Comparison of ENCODE assay signal across 18 cellular contexts in genomic region chr15:67771201-67771600, GRCh38. TPM values are rescaled to one million over a fixed set of nuclear protein-coding genes. Genes with fewer than 3 reads are reported as not detected.
"Had no signal": no experiment of that assay in that cellular context is flagged by ENCODE, and none has a peak within 500 bp of the region (broad histone marks: within the 10 kb centered on the region; RNA-seq: fewer than 3 reads in every experiment).

No MANE protein-coding gene starts in this region.

- H3K27ac ChIP-seq: adrenal gland, coronary artery, upper lobe of right lung had no signal

- H3K4me3 ChIP-seq: adrenal gland, coronary artery, lung, upper lobe of right lung had no signal

- H3K27ac Mint-ChIP-seq: activated CD4-positive, alpha-beta T cell treated with anti-CD3 and anti-CD28 coated beads, Interleukin-2, amount 10 ng/mL, durations not matched to agents 24 days and 14 days; activated naive CD4-positive, alpha-beta T cell treated with anti-CD3 and anti-CD28 coated beads, Interleukin-2, amount 10 ng/mL, durations not matched to agents 7 days and 5 days; activated T-helper 17 cell treated with anti-CD3 and anti-CD28 coated beads, Interleukin-2, amount 50 U/mL, for 72 hours; immature natural killer cell; natural killer cell treated with Interleukin-12 subunit alpha and Interleukin-12 subunit beta and Interleukin-15 and Interleukin-18, amount 100 ng/mL, for 72 hours had no signal

- H3K9me3 ChIP-seq: adrenal gland, upper lobe of right lung had no signal

- H3K27me3 ChIP-seq: adrenal gland, upper lobe of right lung had no signal

- DNase-seq: activated CD4-positive, alpha-beta T cell treated with anti-CD3 and anti-CD28 coated beads, Interleukin-2, amount 10 ng/mL, durations not matched to agents 24 days and 14 days; activated naive CD4-positive, alpha-beta T cell treated with anti-CD3 and anti-CD28 coated beads, Interleukin-2, amount 10 ng/mL, durations not matched to agents 7 days and 5 days; adrenal gland; central memory CD4-positive, alpha-beta T cell; effector memory CD4-positive, alpha-beta T cell; hypothalamus; immature natural killer cell; stimulated activated CD4-positive, alpha-beta T cell treated with anti-CD3 and anti-CD28 coated beads, Interleukin-2, amount 100 ng/mL, for 48 hours; stimulated activated CD8-positive, alpha-beta memory T cell treated with anti-CD3 and anti-CD28 coated beads, Interleukin-4, amount 100 ng/mL, for 48 hours; stimulated activated naive CD8-positive, alpha-beta T cell treated with anti-CD3 and anti-CD28 coated beads, Interleukin-15, Interleukin-2, amounts not matched to agents 100 U/mL and 50 U/mL, for 24 hours; T-helper 9 cell; upper lobe of right lung had no signal

- H3K4me3 Mint-ChIP-seq: activated CD4-positive, alpha-beta T cell treated with anti-CD3 and anti-CD28 coated beads, Interleukin-2, amount 10 ng/mL, durations not matched to agents 24 days and 14 days; activated naive CD4-positive, alpha-beta T cell treated with anti-CD3 and anti-CD28 coated beads, Interleukin-2, amount 10 ng/mL, durations not matched to agents 7 days and 5 days; activated T-helper 17 cell treated with anti-CD3 and anti-CD28 coated beads, Interleukin-2, amount 50 U/mL, for 72 hours; immature natural killer cell; natural killer cell treated with Interleukin-12 subunit alpha and Interleukin-12 subunit beta and Interleukin-15 and Interleukin-18, amount 100 ng/mL, for 72 hours had no signal

- H3K36me3 ChIP-seq: upper lobe of right lung had no signal

- H3K36me3 Mint-ChIP-seq: activated naive CD4-positive, alpha-beta T cell treated with anti-CD3 and anti-CD28 coated beads, Interleukin-2, amount 10 ng/mL, durations not matched to agents 7 days and 5 days; natural killer cell treated with Interleukin-12 subunit alpha and Interleukin-12 subunit beta and Interleukin-15 and Interleukin-18, amount 100 ng/mL, for 72 hours had no signal

- H3K4me1 Mint-ChIP-seq: activated CD4-positive, alpha-beta T cell treated with anti-CD3 and anti-CD28 coated beads, Interleukin-2, amount 10 ng/mL, durations not matched to agents 24 days and 14 days; activated naive CD4-positive, alpha-beta T cell treated with anti-CD3 and anti-CD28 coated beads, Interleukin-2, amount 10 ng/mL, durations not matched to agents 7 days and 5 days; immature natural killer cell had no signal

- H3K4me1 ChIP-seq: adrenal gland, upper lobe of right lung had no signal

- H3K9me3 Mint-ChIP-seq: activated CD4-positive, alpha-beta T cell treated with anti-CD3 and anti-CD28 coated beads, Interleukin-2, amount 10 ng/mL, durations not matched to agents 24 days and 14 days; activated naive CD4-positive, alpha-beta T cell treated with anti-CD3 and anti-CD28 coated beads, Interleukin-2, amount 10 ng/mL, durations not matched to agents 7 days and 5 days; activated T-helper 17 cell treated with anti-CD3 and anti-CD28 coated beads, Interleukin-2, amount 50 U/mL, for 72 hours; immature natural killer cell; natural killer cell treated with Interleukin-12 subunit alpha and Interleukin-12 subunit beta and Interleukin-15 and Interleukin-18, amount 100 ng/mL, for 72 hours had no signal

- ATAC-seq: activated T-helper 17 cell treated with anti-CD3 and anti-CD28 coated beads, Interleukin-2, amount 50 U/mL, for 72 hours; natural killer cell treated with Interleukin-12 subunit alpha and Interleukin-12 subunit beta and Interleukin-15 and Interleukin-18, amount 100 ng/mL, for 72 hours; stimulated activated naive CD8-positive, alpha-beta T cell treated with anti-CD3 and anti-CD28 coated beads, Interleukin-15, Interleukin-2, amounts not matched to agents 100 U/mL and 50 U/mL, for 24 hours; upper lobe of right lung had no signal

- H3K27me3 Mint-ChIP-seq: activated CD4-positive, alpha-beta T cell treated with anti-CD3 and anti-CD28 coated beads, Interleukin-2, amount 10 ng/mL, durations not matched to agents 24 days and 14 days; activated naive CD4-positive, alpha-beta T cell treated with anti-CD3 and anti-CD28 coated beads, Interleukin-2, amount 10 ng/mL, durations not matched to agents 7 days and 5 days; activated T-helper 17 cell treated with anti-CD3 and anti-CD28 coated beads, Interleukin-2, amount 50 U/mL, for 72 hours; natural killer cell treated with Interleukin-12 subunit alpha and Interleukin-12 subunit beta and Interleukin-15 and Interleukin-18, amount 100 ng/mL, for 72 hours had no signal

RNA-seq across cellular contexts. Expression of gene SKOR1, which starts 54.1 kb away (rescaled TPM):
- total RNA-seq: epithelial cell of proximal tubule, glomerular endothelial cell had no signal
